In the genomic region with DNA sequence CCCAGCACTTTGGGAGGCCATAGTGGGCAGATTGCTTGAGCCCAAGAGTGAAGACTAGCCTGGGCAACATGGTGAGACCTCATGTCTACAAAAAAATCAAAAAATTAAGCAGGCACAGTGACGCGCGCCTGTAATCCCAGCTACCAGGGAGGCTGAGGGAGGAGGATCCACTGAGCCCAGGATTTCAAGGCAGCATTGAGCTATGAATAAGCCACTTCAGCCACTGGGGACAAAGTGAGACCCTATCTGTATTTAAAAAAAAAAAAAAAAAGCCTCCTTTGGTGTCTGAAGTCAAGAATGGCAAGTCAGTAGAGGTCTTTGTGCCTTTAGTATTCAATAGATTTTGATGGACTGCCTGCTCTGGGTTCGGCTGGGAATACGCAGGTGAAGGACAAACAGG, we compare ENCODE assay signal across 17 cellular contexts.
"Had no signal": no experiment of that assay in that cellular context is flagged by ENCODE, and none has a peak within 500 bp of the region (broad histone marks: within the 10 kb centered on the region; RNA-seq: fewer than 3 reads in every experiment).

No MANE protein-coding gene starts in this region.

- H3K4me3 Mint-ChIP-seq: activated CD4-positive, alpha-beta memory T cell treated with anti-CD3 and anti-CD28 coated beads, Interleukin-2, amount 10 ng/mL, durations not matched to agents 7 days and 5 days; activated CD8-positive, alpha-beta memory T cell treated with anti-CD3 and anti-CD28 coated beads, Interleukin-2, amount 10 ng/mL, durations not matched to agents 7 days and 5 days; activated naive CD4-positive, alpha-beta T cell treated with anti-CD3 and anti-CD28 coated beads, Interleukin-2, amount 10 ng/mL, durations not matched to agents 7 days and 5 days; naive thymus-derived CD8-positive, alpha-beta T cell; stimulated activated naive CD8-positive, alpha-beta T cell treated with anti-CD3 and anti-CD28 coated beads, Interleukin-15, Interleukin-2, amounts not matched to agents 100 ng/mL and 50 ng/mL, for 24 hours had no signal

- H3K27ac ChIP-seq: lower lobe of right lung, pancreas, thyroid gland had no signal

- H3K9me3 ChIP-seq: pancreas, thyroid gland had no signal

- FAIRE-seq: kidney, pancreas had no signal

- H3K4me1 ChIP-seq: pancreas had no signal

- ATAC-seq: activated CD8-positive, alpha-beta memory T cell treated with anti-CD3 and anti-CD28 coated beads, Interleukin-2, amount 10 ng/mL, durations not matched to agents 7 days and 5 days; naive thymus-derived CD8-positive, alpha-beta T cell had no signal

- H3K27me3 Mint-ChIP-seq: activated CD4-positive, alpha-beta memory T cell treated with anti-CD3 and anti-CD28 coated beads, Interleukin-2, amount 10 ng/mL, durations not matched to agents 7 days and 5 days; activated CD8-positive, alpha-beta memory T cell treated with anti-CD3 and anti-CD28 coated beads, Interleukin-2, amount 10 ng/mL, durations not matched to agents 7 days and 5 days; activated naive CD4-positive, alpha-beta T cell treated with anti-CD3 and anti-CD28 coated beads, Interleukin-2, amount 10 ng/mL, durations not matched to agents 7 days and 5 days; naive thymus-derived CD8-positive, alpha-beta T cell; stimulated activated naive CD8-positive, alpha-beta T cell treated with anti-CD3 and anti-CD28 coated beads, Interleukin-15, Interleukin-2, amounts not matched to agents 100 ng/mL and 50 ng/mL, for 24 hours had no signal

- H3K4me1 Mint-ChIP-seq: activated CD8-positive, alpha-beta memory T cell treated with anti-CD3 and anti-CD28 coated beads, Interleukin-2, amount 10 ng/mL, durations not matched to agents 7 days and 5 days; activated naive CD4-positive, alpha-beta T cell treated with anti-CD3 and anti-CD28 coated beads, Interleukin-2, amount 10 ng/mL, durations not matched to agents 7 days and 5 days had no signal

- H3K36me3 ChIP-seq: thyroid gland had no signal

- H3K4me3 ChIP-seq: lower lobe of right lung, pancreas, thyroid gland had no signal

- H3K27me3 ChIP-seq: pancreas, thyroid gland had no signal

- H3K27ac Mint-ChIP-seq: activated CD4-positive, alpha-beta memory T cell treated with anti-CD3 and anti-CD28 coated beads, Interleukin-2, amount 10 ng/mL, durations not matched to agents 7 days and 5 days; activated CD8-positive, alpha-beta memory T cell treated with anti-CD3 and anti-CD28 coated beads, Interleukin-2, amount 10 ng/mL, durations not matched to agents 7 days and 5 days; activated naive CD4-positive, alpha-beta T cell treated with anti-CD3 and anti-CD28 coated beads, Interleukin-2, amount 10 ng/mL, durations not matched to agents 7 days and 5 days; stimulated activated naive CD8-positive, alpha-beta T cell treated with anti-CD3 and anti-CD28 coated beads, Interleukin-15, Interleukin-2, amounts not matched to agents 100 ng/mL and 50 ng/mL, for 24 hours had no signal

- DNase-seq: activated CD4-positive, alpha-beta memory T cell treated with anti-CD3 and anti-CD28 coated beads, Interleukin-2, amount 10 ng/mL, durations not matched to agents 7 days and 5 days; activated CD4-positive, alpha-beta T cell treated with anti-CD3 and anti-CD28 coated beads for 48 hours; activated CD4-positive, CD25-positive, alpha-beta regulatory T cell; activated CD8-positive, alpha-beta memory T cell treated with anti-CD3 and anti-CD28 coated beads, Interleukin-2, amount 10 ng/mL, durations not matched to agents 7 days and 5 days; activated effector memory CD4-positive, alpha-beta T cell treated with anti-CD3 and anti-CD28 coated beads, Interleukin-2, amount 50 U/mL, for 16 hours; activated naive CD4-positive, alpha-beta T cell treated with anti-CD3 and anti-CD28 coated beads, Interleukin-2, amount 10 ng/mL, durations not matched to agents 7 days and 5 days; activated T-cell treated with anti-CD3 and anti-CD28 coated beads for 4 hours; cerebellar nuclear complex; kidney; lower lobe of right lung; naive thymus-derived CD8-positive, alpha-beta T cell; pancreas; stimulated activated CD4-positive, alpha-beta T cell treated with anti-CD3 and anti-CD28 coated beads, Interleukin-12 subunit alpha, Interleukin-12 subunit beta, amount 100 ng/mL, for 4 hours; stimulated activated CD4-positive, alpha-beta T cell treated with anti-CD3 and anti-CD28 coated beads, Interleukin-4, amount 100 ng/mL, for 4 hours; T1000; thyroid gland had no signal
